27 cellular contexts compared by ENCODE assay signal in the genomic region with DNA sequence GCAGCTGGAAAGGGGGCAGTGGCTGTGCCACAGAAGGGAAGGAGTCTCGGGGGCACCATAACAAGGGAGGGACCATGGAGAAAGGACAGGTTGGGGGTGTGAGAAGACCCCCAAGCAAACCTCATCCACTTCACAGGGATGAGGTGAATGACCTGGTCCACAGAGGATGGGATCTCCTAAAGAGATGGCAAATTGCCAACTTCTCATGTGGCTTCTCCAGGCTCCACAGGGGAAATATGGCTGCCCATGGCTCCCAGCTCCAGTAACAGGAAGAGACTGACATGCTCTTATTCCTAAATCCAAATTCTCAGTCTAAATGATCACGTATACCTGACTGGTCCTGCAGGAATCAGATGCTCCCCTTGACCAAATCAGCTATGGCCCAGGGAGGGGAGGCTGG.
DNase-seq lines count a peak whose midpoint lies in the region; ATAC-seq, FAIRE-seq and TF ChIP-seq lines count a peak whose summit lies in the region.
"Had no signal": no experiment of that assay in that cellular context is flagged by ENCODE, and none has a peak within 500 bp of the region (broad histone marks: within the 10 kb centered on the region; RNA-seq: fewer than 3 reads in every experiment).

No MANE protein-coding gene starts in this region.

- TF ChIP-seq RAD21 in K562 (CRISPR knock-in tag; conservative IDR thresholded peaks at IDR 0.05 in 1 of 2, IDR thresholded peaks at IDR 0.05 in 1 of 2) = no peak

- H3K4me3 Mint-ChIP-seq in activated CD8-positive, alpha-beta memory T cell treated with anti-CD3 and anti-CD28 coated beads, Interleukin-2, amount 10 ng/mL, durations not matched to agents 7 days and 5 days = no peak overlapping the region
- H3K4me3 Mint-ChIP-seq in osteocyte (ENCODE audit: unreplicated experiment) = no peak overlapping the region
- H3K4me3 Mint-ChIP-seq: CD14-positive monocyte; CD4-positive, alpha-beta memory T cell; CD4-positive, CD25-positive, alpha-beta regulatory T cell; CD8-positive, alpha-beta memory T cell had no signal

- CTCF ChIA-PET in activated CD8-positive, alpha-beta memory T cell treated with anti-CD3 and anti-CD28 coated beads, Interleukin-2, amount 10 ng/mL, durations not matched to agents 7 days and 5 days (lab: Charles Lee) = no interaction called here
- CTCF ChIA-PET in K562 (lab: Yijun Ruan, JAX; ENCODE audit: low intra/inter-chr PET ratio) = no interaction called here

- H3K27ac Mint-ChIP-seq in activated CD8-positive, alpha-beta memory T cell treated with anti-CD3 and anti-CD28 coated beads, Interleukin-2, amount 10 ng/mL, durations not matched to agents 7 days and 5 days = no peak overlapping the region
- H3K27ac Mint-ChIP-seq in osteocyte (ENCODE audit: unreplicated experiment) = no peak overlapping the region
- H3K27ac Mint-ChIP-seq: CD4-positive, alpha-beta memory T cell; CD4-positive, CD25-positive, alpha-beta regulatory T cell; CD8-positive, alpha-beta memory T cell had no signal

- no peaks in the 10 kb centered on the region for H3K9me3 ChIP-seq in K562 (replicated peaks; ENCODE audit: control insufficient read depth, insufficient read depth, low read depth, low read length)
- H3K9me3 ChIP-seq: BE2C, BLaER1 had no signal

- no TSS peak for BruUV-seq in K562 (replicated peaks; lab: Mats Ljungman, UMichigan)

- no peaks in the 10 kb centered on the region for H3K27me3 Mint-ChIP-seq in activated CD8-positive, alpha-beta memory T cell treated with anti-CD3 and anti-CD28 coated beads, Interleukin-2, amount 10 ng/mL, durations not matched to agents 7 days and 5 days
- no peaks in the 10 kb centered on the region for H3K27me3 Mint-ChIP-seq in osteocyte (ENCODE audit: unreplicated experiment)
- H3K27me3 Mint-ChIP-seq: CD4-positive, CD25-positive, alpha-beta regulatory T cell had no signal

- no peak overlapping the region for H3K27ac ChIP-seq in K562 (ENCODE audit: extremely low read depth, low read depth, low read length)
- H3K27ac ChIP-seq: BLaER1 had no signal

- no peaks in the 10 kb centered on the region for H3K36me3 Mint-ChIP-seq in activated CD8-positive, alpha-beta memory T cell treated with anti-CD3 and anti-CD28 coated beads, Interleukin-2, amount 10 ng/mL, durations not matched to agents 7 days and 5 days
- H3K36me3 Mint-ChIP-seq in osteocyte (ENCODE audit: unreplicated experiment) = no peaks in the 10 kb centered on the region
- H3K36me3 Mint-ChIP-seq: CD14-positive monocyte; CD4-positive, alpha-beta memory T cell; CD4-positive, CD25-positive, alpha-beta regulatory T cell; CD8-positive, alpha-beta memory T cell had no signal

- no peak for FAIRE-seq in K562 (lab: Jason Lieb, UNC)
- FAIRE-seq: A204.1, GM12878, GM12892, GM18507 had no signal

- no peaks in the 10 kb centered on the region for H4K20me1 ChIP-seq in K562 (replicated peaks; ENCODE audit: control insufficient read depth, insufficient read depth, low read length)
- H4K20me1 ChIP-seq: BLaER1 had no signal

- H3K4me1 ChIP-seq in K562 (replicated peaks in 1 of 2; ENCODE audit: control insufficient read depth in 2 of 2, insufficient read depth in 2 of 2, low read length in 2 of 2) = no peaks in the 10 kb centered on the region
- H3K4me1 ChIP-seq: BE2C, BLaER1 had no signal

- no peak overlapping the region for H3K4me3 ChIP-seq in K562
- H3K4me3 ChIP-seq: BLaER1, GM12878 had no signal

- TF ChIP-seq EP300 in K562 (IDR thresholded peaks at IDR 0.05; ENCODE audit: low read length) = no peak

- no peaks in the 10 kb centered on the region for H3K4me1 Mint-ChIP-seq in activated CD8-positive, alpha-beta memory T cell treated with anti-CD3 and anti-CD28 coated beads, Interleukin-2, amount 10 ng/mL, durations not matched to agents 7 days and 5 days
- peaks cover 23% of the 10 kb centered on the region for H3K4me1 Mint-ChIP-seq in osteocyte (ENCODE audit: unreplicated experiment)
- H3K4me1 Mint-ChIP-seq: CD14-positive monocyte; CD4-positive, alpha-beta memory T cell; CD4-positive, CD25-positive, alpha-beta regulatory T cell; CD8-positive, alpha-beta memory T cell had no signal

- intact Hi-C loops in K562 (cut with micrococcal nuclease) = no loop called here

- H3K9ac ChIP-seq in K562 (ENCODE audit: insufficient read depth in 1 of 2, low read depth in 2 of 2, low read length in 2 of 2) = no peak overlapping the region
- H3K9ac ChIP-seq: BLaER1 had no signal

- H3K36me3 ChIP-seq in K562 (ENCODE audit: control insufficient read depth, insufficient read depth, low read length) = no peaks in the 10 kb centered on the region
- H3K36me3 ChIP-seq: BE2C, BLaER1 had no signal

- POLR2A ChIA-PET in K562 (lab: Yijun Ruan, JAX) = interaction anchor here (0.7 kb wide), 1 partner anchor 1442 kb away, joined by 3 read pairs; no protein-coding TSS in a partner anchor

- no peak overlapping the region for H3K4me2 ChIP-seq in K562 (ENCODE audit: insufficient read depth, low read length)
- H3K4me2 ChIP-seq: BLaER1 had no signal

- H3K9me3 Mint-ChIP-seq in activated CD8-positive, alpha-beta memory T cell treated with anti-CD3 and anti-CD28 coated beads, Interleukin-2, amount 10 ng/mL, durations not matched to agents 7 days and 5 days (ENCODE audit: low read depth) = no peaks in the 10 kb centered on the region
- H3K9me3 Mint-ChIP-seq in osteocyte (ENCODE audit: unreplicated experiment) = peaks cover 10% of the 10 kb centered on the region

- no peaks in the 10 kb centered on the region for H3K79me2 ChIP-seq in K562 (ENCODE audit: control insufficient read depth, insufficient read depth, low read length)

- TF ChIP-seq POLR2A in K562 (conservative IDR thresholded peaks at IDR 0.05) = no peak

- ATAC-seq in activated CD8-positive, alpha-beta memory T cell treated with anti-CD3 and anti-CD28 coated beads, Interleukin-2, amount 10 ng/mL, durations not matched to agents 7 days and 5 days = no peak
- ATAC-seq in K562 = no peak
- ATAC-seq: GM12878 had no signal

- H3K27me3 ChIP-seq in K562 (ENCODE audit: control insufficient read depth in 2 of 2, insufficient read depth in 2 of 2, low read length in 2 of 2) = no peaks in the 10 kb centered on the region
- H3K27me3 ChIP-seq: BE2C, BLaER1 had no signal

- DNase-seq in activated CD8-positive, alpha-beta memory T cell treated with anti-CD3 and anti-CD28 coated beads, Interleukin-2, amount 10 ng/mL, durations not matched to agents 7 days and 5 days = peak; percentile 19
- DNase-seq in activated CD8-positive, alpha-beta memory T cell treated with anti-CD3 and anti-CD28 coated beads, Interleukin-2, amount 50 U/mL, for 48 hours = no peak
- DNase-seq in K562 (ENCODE audit: extremely low read depth in 1 of 4, low spot score in 3 of 4) = no peak
- DNase-seq in osteocyte (ENCODE audit: extremely low spot score, unreplicated experiment) = peak; percentile 60
- no peak for DNase-seq in activated T-cell treated with anti-CD3 and anti-CD28 coated beads, Interleukin-2, amount 50 U/mL, for 48 hours
- no peak for DNase-seq in islet precursor cell
- DNase-seq: 8988T; ACHN; BE2C; C1 segment of cervical spinal cord; CD4-positive, alpha-beta memory T cell; CD4-positive, CD25-positive, alpha-beta regulatory T cell; CD8-positive, alpha-beta memory T cell; COR-L47; DMS 273 treated with DMSO at 0.1 percent for 48 hours; DMS153; DMS53; DMS79; DND-41; EL; GDM1 had no signal

- no peak overlapping the region for H2AFZ ChIP-seq in K562 (ENCODE audit: low read depth, low read length)

- WGBS in K562 (ENCODE audit: insufficient coverage, low coverage, missing lambda C conversion rate) = 0% methylated on average over 2 of the region's 2 CpGs

- in situ Hi-C loops in K562 (cut with MboI) = no loop called here

- H3K9me1 ChIP-seq in K562 (ENCODE audit: control insufficient read depth, insufficient read depth, low read length) = no peaks in the 10 kb centered on the region

- TF ChIP-seq CTCF in K562 (IDR thresholded peaks at IDR 0.05 in 2 of 3, conservative IDR thresholded peaks at IDR 0.05 in 1 of 3; ENCODE audit: insufficient read depth in 2 of 3, low read depth in 1 of 3, low read length in 3 of 3) (no peak), osteocyte (IDR thresholded peaks at IDR 0.05) (no peak)

TF ChIP-seq in K562, 482 proteins besides CTCF, POLR2A, EP300 and RAD21:
- TF ChIP-seq HMG20A (CRISPR knock-in tag; conservative IDR thresholded peaks at IDR 0.05) (no peak), NFIX (CRISPR knock-in tag; IDR thresholded peaks at IDR 0.05; ENCODE audit: low read depth) (peak; percentile 61), NFIC (IDR thresholded peaks at IDR 0.05) (peak; percentile 75), ARID1B (IDR thresholded peaks at IDR 0.05) (no peak), POLR2B (IDR thresholded peaks at IDR 0.05; ENCODE audit: low read depth, partially characterized antibody) (no peak)

Comparison
In these comparisons a context has a peak if more than half of its experiments do, and no peak if none do; other contexts are left out.
1. DNase-seq: peak in activated CD8-positive, alpha-beta memory T cell treated with anti-CD3 and anti-CD28 coated beads, Interleukin-2, amount 10 ng/mL, durations not matched to agents 7 days and 5 days (single experiment) and osteocyte (single experiment); none in activated CD8-positive, alpha-beta memory T cell treated with anti-CD3 and anti-CD28 coated beads, Interleukin-2, amount 50 U/mL, for 48 hours (single experiment), K562 (0 of 4), activated T-cell treated with anti-CD3 and anti-CD28 coated beads, Interleukin-2, amount 50 U/mL, for 48 hours (0 of 2) and islet precursor cell (single experiment).